In genomic region chr2:25420820-25421237, GRCh38 we compare ENCODE assay signal across 10 cellular contexts.
DNase-seq lines count a peak whose midpoint lies in the region; ATAC-seq and TF ChIP-seq lines count a peak whose summit lies in the region.
"Had no signal": no experiment of that assay in that cellular context is flagged by ENCODE, and none has a peak within 500 bp of the region (broad histone marks: within the 10 kb centered on the region; RNA-seq: fewer than 3 reads in every experiment).

No MANE protein-coding gene starts in this region.

- peaks cover 0 to 5% of the 10 kb centered on the region in 2 donors for H3K36me3 Mint-ChIP-seq in CD14-positive monocyte

- H4K91ac ChIP-seq in mesenchymal stem cell (ENCODE audit: low read length), result no peak overlapping the region

- H3K27me3 ChIP-seq in mesenchymal stem cell (ENCODE audit: control insufficient read depth in 1 of 2, insufficient read depth in 1 of 2, low read length in 2 of 2) (no peaks in the 10 kb centered on the region), tibial artery (no peaks in the 10 kb centered on the region)

- 77% methylated on average over 2 of the region's 2 CpGs for WGBS in mesenchymal stem cell

- TF ChIP-seq CTCF in CD14-positive monocyte (IDR thresholded peaks at IDR 0.05), result no peak
- TF ChIP-seq CTCF in tibial artery (IDR thresholded peaks at IDR 0.05), result no peak

- H3K27ac ChIP-seq in mesenchymal stem cell (ENCODE audit: low read length, poor library complexity, severe bottlenecking) (no peak overlapping the region), tibial artery (no peak overlapping the region)

- H3K4ac ChIP-seq in mesenchymal stem cell (ENCODE audit: low read depth in 1 of 2, low read length in 2 of 2), result no peak overlapping the region

- H3K4me1 ChIP-seq in mesenchymal stem cell (ENCODE audit: control insufficient read depth, insufficient read depth, low read depth, low read length) (no peaks in the 10 kb centered on the region), tibial artery (no peaks in the 10 kb centered on the region)

- ATAC-seq in GM19351 (IDR thresholded peaks at IDR 0.05; ENCODE audit: unreplicated experiment) (peak; percentile 49), HG03066 (IDR thresholded peaks at IDR 0.05; ENCODE audit: low read depth, unreplicated experiment) (peak; percentile 43)

- no peak overlapping the region for H2BK120ac ChIP-seq in mesenchymal stem cell (ENCODE audit: low read depth, low read length)

- peaks cover 0 to 3% (median 0%) of the 10 kb centered on the region in 3 donors for H3K27me3 Mint-ChIP-seq in CD14-positive monocyte (ENCODE audit: low read depth in 3 of 3)

- H3K23ac ChIP-seq in mesenchymal stem cell (ENCODE audit: low read length in 2 of 2), result no peak overlapping the region

- H3K4me3 ChIP-seq in mesenchymal stem cell (ENCODE audit: insufficient read depth in 1 of 2, low read depth in 1 of 2, low read length in 2 of 2) (no peak overlapping the region), tibial artery (no peak overlapping the region)

- H3K4me2 ChIP-seq in mesenchymal stem cell (ENCODE audit: low read length, poor library complexity, severe bottlenecking), result no peak overlapping the region

- intact Hi-C loops in CD14-positive monocyte (cut with micrococcal nuclease), result no loop called here
- intact Hi-C loops in tibial artery (cut with DNase I; ENCODE audit: low total_unique reads), result no loop called here

- no peak overlapping the region for H2AK5ac ChIP-seq in mesenchymal stem cell (ENCODE audit: low read length, severe bottlenecking)

- H3K9me3 Mint-ChIP-seq in CD14-positive monocyte, result peaks cover 3 to 9% (median 6%) of the 10 kb centered on the region in 7 donors

- no peak overlapping the region for H3K18ac ChIP-seq in mesenchymal stem cell (ENCODE audit: low read depth in 1 of 2, low read length in 2 of 2)

- no peak overlapping the region for H2BK5ac ChIP-seq in mesenchymal stem cell (ENCODE audit: low read depth, low read length, poor library complexity, severe bottlenecking)

- no peak overlapping the region for H2AFZ ChIP-seq in mesenchymal stem cell (ENCODE audit: low read depth, low read length)

- H3K4me1 Mint-ChIP-seq in CD14-positive monocyte, result peaks cover 37% of the 10 kb centered on the region

- H3K9me3 ChIP-seq in mesenchymal stem cell (ENCODE audit: control insufficient read depth, low read length) (no peaks in the 10 kb centered on the region), tibial artery (no peaks in the 10 kb centered on the region)

- no peaks in the 10 kb centered on the region for H3K79me1 ChIP-seq in mesenchymal stem cell (replicated peaks; ENCODE audit: low read length, poor library complexity, severe bottlenecking)

- peak; percentile 63 for DNase-seq in CD14-positive monocyte (ENCODE audit: low spot score)
- DNase-seq in SKM-1 treated with dmso at 0.1 percent for 144 hours (lab: John Stamatoyannopoulos, UW; ENCODE audit: unreplicated experiment), result peak; percentile 88
- DNase-seq in mesenchymal stem cell, result no peak
- DNase-seq in NCI-H1436 (lab: John Stamatoyannopoulos, UW), result no peak
- no peak for DNase-seq in tibial artery
- DNase-seq in DMS53 (lab: John Stamatoyannopoulos, UW), result no peak
- DNase-seq: KG1, kidney had no signal

- no peak overlapping the region for H3K14ac ChIP-seq in mesenchymal stem cell (ENCODE audit: low read length in 2 of 2)

- peak overlapping the region; percentile 47 to 72 for H3K4me3 Mint-ChIP-seq in CD14-positive monocyte

- no peak overlapping the region for H3K9ac ChIP-seq in mesenchymal stem cell (ENCODE audit: low read length)

- no peak overlapping the region for H2BK15ac ChIP-seq in mesenchymal stem cell (ENCODE audit: low read depth, poor library complexity, severe bottlenecking)

- H3K36me3 ChIP-seq in mesenchymal stem cell (ENCODE audit: control insufficient read depth in 1 of 2, insufficient read depth in 2 of 2, low read depth in 1 of 2, low read length in 2 of 2) (no peaks in the 10 kb centered on the region), tibial artery (peaks cover 0 to 20% (median 0%) of the 10 kb centered on the region in 3 donors)

- peak overlapping the region; percentile 37 to 94 (median 79) for H3K27ac Mint-ChIP-seq in CD14-positive monocyte

- no peak overlapping the region for H4K8ac ChIP-seq in mesenchymal stem cell (ENCODE audit: low read length)

- H2BK12ac ChIP-seq in mesenchymal stem cell (ENCODE audit: low read length in 2 of 2), result no peak overlapping the region

Comparison
In these comparisons a context has a peak if more than half of its experiments do, and no peak if none do; other contexts are left out.
1. DNase-seq: peak in CD14-positive monocyte (single experiment) and SKM-1 treated with dmso at 0.1 percent for 144 hours (single experiment); none in mesenchymal stem cell (single experiment), NCI-H1436 (single experiment), tibial artery (0 of 2) and DMS53 (single experiment).